12 cellular contexts compared by ENCODE assay signal in the genomic region with DNA sequence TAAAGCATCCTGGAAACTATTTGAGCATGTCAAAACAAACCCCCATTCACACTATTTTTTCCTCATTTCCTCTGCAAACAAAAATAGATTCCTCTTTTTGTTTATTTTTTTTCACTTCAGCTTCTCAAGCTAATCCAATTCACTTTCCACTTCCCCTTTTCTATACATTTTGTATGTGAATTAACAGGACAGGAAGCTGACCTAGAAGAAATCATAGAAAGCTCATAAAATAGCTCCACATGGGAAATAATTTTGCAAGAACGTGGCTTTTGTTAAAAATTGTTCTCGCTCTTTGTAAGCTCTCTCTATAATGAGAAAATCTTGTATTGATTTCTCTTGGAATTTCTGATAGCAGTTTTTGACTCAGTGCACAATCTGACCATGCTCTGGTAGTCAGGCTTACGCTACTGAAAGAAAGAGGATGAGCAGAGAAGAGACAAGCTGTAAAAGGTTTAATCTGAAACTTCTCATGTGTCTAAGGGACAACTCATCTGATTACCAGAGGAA.
DNase-seq lines count a peak whose midpoint lies in the region; ATAC-seq and TF ChIP-seq lines count a peak whose summit lies in the region.
"Had no signal": no experiment of that assay in that cellular context is flagged by ENCODE, and none has a peak within 500 bp of the region (broad histone marks: within the 10 kb centered on the region; RNA-seq: fewer than 3 reads in every experiment).

No MANE protein-coding gene starts in this region.

- H3K9me3 ChIP-seq in CD4-positive, alpha-beta T cell (ENCODE audit: control insufficient read depth, low read length), result no peaks in the 10 kb centered on the region

- ATAC-seq in GM21423 (IDR thresholded peaks at IDR 0.05; ENCODE audit: unreplicated experiment) (peak; percentile 63), HG03159 (IDR thresholded peaks at IDR 0.05; ENCODE audit: unreplicated experiment) (peak; percentile 78)
- ATAC-seq in CD4-positive, alpha-beta T cell (ENCODE audit: poor library complexity), result no peak
- ATAC-seq: HCT116 had no signal

- no peak overlapping the region for H3K27ac Mint-ChIP-seq in T-helper 2 cell treated with Interferon-gamma antibody and Interleukin-4, amounts not matched to agents 5 μg/mL and 100 μg/mL, for 36 hours
- H3K27ac Mint-ChIP-seq in CD4-positive, alpha-beta T cell, result no peak overlapping the region

- no peaks in the 10 kb centered on the region for H3K27me3 Mint-ChIP-seq in T-helper 2 cell treated with Interferon-gamma antibody and Interleukin-4, amounts not matched to agents 5 μg/mL and 100 μg/mL, for 36 hours (ENCODE audit: low read depth)
- H3K27me3 Mint-ChIP-seq in CD4-positive, alpha-beta T cell, result no peaks in the 10 kb centered on the region

- H3K9me3 Mint-ChIP-seq in T-helper 2 cell treated with Interferon-gamma antibody and Interleukin-4, amounts not matched to agents 5 μg/mL and 100 μg/mL, for 36 hours, result no peaks in the 10 kb centered on the region
- no peaks in the 10 kb centered on the region for H3K9me3 Mint-ChIP-seq in CD4-positive, alpha-beta T cell

- intact Hi-C loops in CD4-positive, alpha-beta T cell (cut with DNase I, micrococcal nuclease), result no loop called here

- H3K27ac ChIP-seq in CD4-positive, alpha-beta T cell (ENCODE audit: low read depth, low read length), result no peak overlapping the region
- H3K27ac ChIP-seq: C4-2B had no signal

- H3K27me3 ChIP-seq in CD4-positive, alpha-beta T cell (ENCODE audit: control insufficient read depth, insufficient read depth, low read length), result no peaks in the 10 kb centered on the region

- H3K4me3 Mint-ChIP-seq in T-helper 2 cell treated with Interferon-gamma antibody and Interleukin-4, amounts not matched to agents 5 μg/mL and 100 μg/mL, for 36 hours, result no peak overlapping the region
- H3K4me3 Mint-ChIP-seq in CD4-positive, alpha-beta T cell, result no peak overlapping the region

- in situ Hi-C loops in GM13976 (cut with MboI; ENCODE audit: low sequenced_read_pairs, unreplicated experiment), result no loop called here

- POLR2A ChIA-PET in CD4-positive, alpha-beta T cell (lab: Charles Lee), result no interaction called here

- H3K36me3 Mint-ChIP-seq in T-helper 2 cell treated with Interferon-gamma antibody and Interleukin-4, amounts not matched to agents 5 μg/mL and 100 μg/mL, for 36 hours (ENCODE audit: low read depth), result no peaks in the 10 kb centered on the region
- H3K36me3 Mint-ChIP-seq in CD4-positive, alpha-beta T cell (ENCODE audit: low read depth), result no peaks in the 10 kb centered on the region

- H3K4me1 Mint-ChIP-seq in T-helper 2 cell treated with Interferon-gamma antibody and Interleukin-4, amounts not matched to agents 5 μg/mL and 100 μg/mL, for 36 hours (ENCODE audit: low read depth), result no peaks in the 10 kb centered on the region
- H3K4me1 Mint-ChIP-seq in CD4-positive, alpha-beta T cell (ENCODE audit: low read depth), result no peaks in the 10 kb centered on the region

- no peak overlapping the region for H3K4me3 ChIP-seq in foreskin fibroblast (ENCODE audit: low read depth in 1 of 2, low read length in 2 of 2)

- CTCF ChIA-PET in CD4-positive, alpha-beta T cell (lab: Charles Lee), result interaction anchor here (0.7 kb wide), 1 partner anchor 35 kb away, joined by 4 read pairs; no protein-coding TSS in a partner anchor

- DNase-seq in GM13976 (ENCODE audit: low spot score), result peak; percentile 35
- peak; percentile 54 for DNase-seq in SKM-1 treated with dmso at 0.1 percent for 144 hours (lab: John Stamatoyannopoulos, UW; ENCODE audit: unreplicated experiment)
- DNase-seq in T-helper 2 cell treated with Interferon-gamma antibody and Interleukin-4, amounts not matched to agents 5 μg/mL and 100 μg/mL, for 36 hours (ENCODE audit: low spot score), result no peak
- DNase-seq in foreskin fibroblast, result no peak
- no peak for DNase-seq in DMS79 treated with DMSO at 0.1 percent for 48 hours (lab: John Stamatoyannopoulos, UW)
- no peak for DNase-seq in CD4-positive, alpha-beta T cell
- DNase-seq: activated gamma-delta T cell, NCI-H1930 had no signal

- TF ChIP-seq CTCF in GM13976 (IDR thresholded peaks at IDR 0.05; ENCODE audit: borderline replicate concordance, control extremely low read depth, extremely low read depth, insufficient read depth, missing control alignments) (no peak), foreskin fibroblast (IDR thresholded peaks at IDR 0.05; ENCODE audit: low read depth, low read length) (no peak)
- no peak for TF ChIP-seq CTCF in CD4-positive, alpha-beta T cell (IDR thresholded peaks at IDR 0.05)

Comparison
In these comparisons a context has a peak if more than half of its experiments do, and no peak if none do; other contexts are left out.
1. DNase-seq: peak in GM13976 (single experiment) and SKM-1 treated with dmso at 0.1 percent for 144 hours (single experiment); none in T-helper 2 cell treated with Interferon-gamma antibody and Interleukin-4, amounts not matched to agents 5 μg/mL and 100 μg/mL, for 36 hours (single experiment), foreskin fibroblast (0 of 2), DMS79 treated with DMSO at 0.1 percent for 48 hours (single experiment) and CD4-positive, alpha-beta T cell (0 of 10).